In the genomic region with DNA sequence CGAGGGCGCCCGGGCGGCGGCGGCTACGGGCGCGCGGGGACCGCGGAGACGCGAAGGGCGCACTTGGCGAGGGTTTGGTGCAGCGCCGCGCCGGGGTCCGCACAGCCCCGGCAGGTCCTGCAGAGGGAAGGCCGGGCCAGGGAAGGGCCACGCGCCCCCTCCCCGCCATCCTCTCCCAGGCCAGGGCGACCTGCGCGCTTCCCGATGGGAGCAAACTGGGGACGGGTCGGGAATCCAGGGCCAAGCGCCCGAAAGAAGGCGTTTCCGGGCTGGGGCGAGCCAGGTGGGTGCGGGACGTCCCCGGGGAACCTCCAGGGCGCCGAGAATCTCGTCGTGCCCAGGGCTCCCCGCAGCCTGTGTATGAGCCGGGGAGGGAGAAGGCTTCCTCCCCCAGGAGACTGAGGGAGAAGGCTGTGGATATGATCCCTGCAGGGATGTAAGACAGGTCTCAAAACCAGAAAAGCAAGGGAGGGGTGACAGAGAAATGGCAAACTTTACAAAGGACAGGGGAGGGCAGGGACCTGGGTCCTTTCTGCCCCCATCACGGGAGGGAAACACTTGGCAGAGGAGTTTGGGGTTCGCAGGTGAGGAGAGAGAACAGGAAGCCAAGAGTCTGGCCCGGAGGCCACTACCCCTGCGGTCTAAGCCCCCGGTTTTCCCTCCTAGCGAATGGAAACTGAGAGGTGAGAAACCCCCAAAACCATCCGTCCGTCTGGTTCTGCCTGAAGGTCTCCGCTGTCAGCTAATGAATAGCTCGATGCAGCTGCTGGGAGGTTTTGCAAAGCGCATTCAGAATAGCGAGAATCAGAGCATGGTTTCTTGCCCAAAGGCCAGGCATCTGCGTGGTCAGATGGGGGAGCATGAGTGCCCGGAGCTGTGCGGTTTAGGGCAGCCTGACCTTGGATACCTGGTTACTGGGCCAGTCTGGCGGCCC, we compare ENCODE assay signal across 9 cellular contexts. TPM values are rescaled to one million over a fixed set of nuclear protein-coding genes. Genes with fewer than 3 reads are reported as not detected.
A peak's percentile ranks its signal among the peaks of the same experiment; 100 is the strongest.
DNase-seq lines count a peak whose midpoint lies in the region; ATAC-seq and TF ChIP-seq lines count a peak whose summit lies in the region.
"Had no signal": no experiment of that assay in that cellular context is flagged by ENCODE, and none has a peak within 500 bp of the region (broad histone marks: within the 10 kb centered on the region; RNA-seq: fewer than 3 reads in every experiment).

No MANE protein-coding gene starts in this region.

- TF ChIP-seq CTCF in thoracic aorta (IDR thresholded peaks at IDR 0.05) = no peak

- H3K27me3 ChIP-seq in SJSA1 (replicated peaks) = peaks cover 21% of the 10 kb centered on the region
- peaks cover 52% of the 10 kb centered on the region for H3K27me3 ChIP-seq in iPS-20b (ENCODE audit: insufficient read depth, low read length)
- H3K27me3 ChIP-seq in thoracic aorta (replicated peaks; ENCODE audit: insufficient read depth) = peaks cover 8% of the 10 kb centered on the region

- CTCF ChIA-PET in activated CD4-positive, alpha-beta T cell treated with anti-CD3 and anti-CD28 coated beads, Interleukin-2, amount 10 ng/mL, durations not matched to agents 7 days and 5 days (lab: Charles Lee) = interaction anchor here (2.3 to 3.6 kb wide), 2 partner anchors 21 kb away, joined by 14 to 16 read pairs; no protein-coding TSS in a partner anchor

- peaks cover 44% of the 10 kb centered on the region for H3K27me3 Mint-ChIP-seq in activated CD4-positive, alpha-beta T cell treated with anti-CD3 and anti-CD28 coated beads, Interleukin-2, amount 10 ng/mL, durations not matched to agents 7 days and 5 days

- no peak overlapping the region; the same call in 1 of the 2 replicates for H3K9ac ChIP-seq in iPS-20b (ENCODE audit: low read depth, low read length)

- POLR2A ChIA-PET in activated CD4-positive, alpha-beta T cell treated with anti-CD3 and anti-CD28 coated beads, Interleukin-2, amount 10 ng/mL, durations not matched to agents 7 days and 5 days (lab: Charles Lee) = no interaction called here

- ATAC-seq in HG02642 (IDR thresholded peaks at IDR 0.05; ENCODE audit: poor library complexity, unreplicated experiment) (peak; percentile 70), thoracic aorta (ENCODE audit: insufficient number of reproducible peaks, low FRiP score, low read depth) (no peak)

- no peaks in the 10 kb centered on the region for H3K36me3 Mint-ChIP-seq in activated CD4-positive, alpha-beta T cell treated with anti-CD3 and anti-CD28 coated beads, Interleukin-2, amount 10 ng/mL, durations not matched to agents 7 days and 5 days (ENCODE audit: low read depth)

- H3K4me1 ChIP-seq in SJSA1 (replicated peaks) (peaks cover 39% of the 10 kb centered on the region), iPS-20b (ENCODE audit: insufficient read depth, low read length) (no peaks in the 10 kb centered on the region), thoracic aorta (ENCODE audit: control insufficient read depth in 1 of 2, low read depth in 2 of 2) (peaks cover 19 to 30% of the 10 kb centered on the region in 2 donors)

- H3K27ac ChIP-seq in SJSA1 (no peak overlapping the region), iPS-20b (ENCODE audit: low read length) (no peak overlapping the region), thoracic aorta (no peak overlapping the region)
- H3K27ac ChIP-seq: C4-2B had no signal

- H3K9me3 Mint-ChIP-seq in activated CD4-positive, alpha-beta T cell treated with anti-CD3 and anti-CD28 coated beads, Interleukin-2, amount 10 ng/mL, durations not matched to agents 7 days and 5 days = no peaks in the 10 kb centered on the region

- H3K9me3 ChIP-seq in SJSA1 (replicated peaks) (no peaks in the 10 kb centered on the region), iPS-20b (ENCODE audit: insufficient read depth, low read depth, low read length) (no peaks in the 10 kb centered on the region), thoracic aorta (no peaks in the 10 kb centered on the region)

- H3K4me3 ChIP-seq in SJSA1 = peak overlapping the region; percentile 34
- H3K4me3 ChIP-seq in iPS-20b (ENCODE audit: low read length) = peak overlapping the region; percentile 43; the same call in 1 of the 2 replicates
- peak overlapping the region; percentile 68 for H3K4me3 ChIP-seq in thoracic aorta

- peaks cover 18% of the 10 kb centered on the region for H3K4me1 Mint-ChIP-seq in activated CD4-positive, alpha-beta T cell treated with anti-CD3 and anti-CD28 coated beads, Interleukin-2, amount 10 ng/mL, durations not matched to agents 7 days and 5 days

- H3K4me3 Mint-ChIP-seq in activated CD4-positive, alpha-beta T cell treated with anti-CD3 and anti-CD28 coated beads, Interleukin-2, amount 10 ng/mL, durations not matched to agents 7 days and 5 days = no peak overlapping the region

- no peak overlapping the region for H3K27ac Mint-ChIP-seq in activated CD4-positive, alpha-beta T cell treated with anti-CD3 and anti-CD28 coated beads, Interleukin-2, amount 10 ng/mL, durations not matched to agents 7 days and 5 days

- peak; percentile 26 for DNase-seq in NCI-H748 (lab: John Stamatoyannopoulos, UW; ENCODE audit: unreplicated experiment)
- DNase-seq in NCI-H748 treated with DMSO at 0.1 percent for 48 hours (lab: John Stamatoyannopoulos, UW) = no peak
- DNase-seq in SJSA1 (ENCODE audit: low read depth in 1 of 2, low spot score in 2 of 2) = no peak
- DNase-seq in thoracic aorta (ENCODE audit: low spot score) = no peak
- no peak for DNase-seq in activated CD4-positive, alpha-beta T cell treated with anti-CD3 and anti-CD28 coated beads, Interleukin-2, amount 10 ng/mL, durations not matched to agents 7 days and 5 days
- DNase-seq in UCSD-AML1 (lab: John Stamatoyannopoulos, UW; ENCODE audit: unreplicated experiment) = no peak

- H3K36me3 ChIP-seq in SJSA1 (no peaks in the 10 kb centered on the region), iPS-20b (ENCODE audit: insufficient read depth, low read depth, low read length) (no peaks in the 10 kb centered on the region), thoracic aorta (no peaks in the 10 kb centered on the region)

RNA-seq across cellular contexts. Expression of gene AMZ1, which starts 0.7 kb away (rescaled TPM):
- total RNA-seq in SJSA1 (2014; rRNA removed; shearing (Covaris generic)) = 1.3 TPM in 1 of 2 replicates, not detected in the other
- 1 to 10 TPM; 1.4 to 3.7 TPM for total RNA-seq in thoracic aorta
- total RNA-seq in activated CD4-positive, alpha-beta T cell treated with anti-CD3 and anti-CD28 coated beads, Interleukin-2, amount 10 ng/mL, durations not matched to agents 7 days and 5 days = under 1 TPM; 0.05 to 0.08 TPM

RNA-seq across cellular contexts. Expression of gene TTYH3, which starts 56.9 kb away (rescaled TPM):
- total RNA-seq in SJSA1 (2014; rRNA removed; shearing (Covaris generic)) = 24.3 and 25.2 TPM in 2 replicates
- total RNA-seq in thoracic aorta = 10 to 100 TPM; 58.6 to 69.3 TPM
- total RNA-seq in activated CD4-positive, alpha-beta T cell treated with anti-CD3 and anti-CD28 coated beads, Interleukin-2, amount 10 ng/mL, durations not matched to agents 7 days and 5 days = 10 to 100 TPM; 17.2 to 19.7 TPM
